ENCODE assay signal across 1 cellular context in the genomic region with DNA sequence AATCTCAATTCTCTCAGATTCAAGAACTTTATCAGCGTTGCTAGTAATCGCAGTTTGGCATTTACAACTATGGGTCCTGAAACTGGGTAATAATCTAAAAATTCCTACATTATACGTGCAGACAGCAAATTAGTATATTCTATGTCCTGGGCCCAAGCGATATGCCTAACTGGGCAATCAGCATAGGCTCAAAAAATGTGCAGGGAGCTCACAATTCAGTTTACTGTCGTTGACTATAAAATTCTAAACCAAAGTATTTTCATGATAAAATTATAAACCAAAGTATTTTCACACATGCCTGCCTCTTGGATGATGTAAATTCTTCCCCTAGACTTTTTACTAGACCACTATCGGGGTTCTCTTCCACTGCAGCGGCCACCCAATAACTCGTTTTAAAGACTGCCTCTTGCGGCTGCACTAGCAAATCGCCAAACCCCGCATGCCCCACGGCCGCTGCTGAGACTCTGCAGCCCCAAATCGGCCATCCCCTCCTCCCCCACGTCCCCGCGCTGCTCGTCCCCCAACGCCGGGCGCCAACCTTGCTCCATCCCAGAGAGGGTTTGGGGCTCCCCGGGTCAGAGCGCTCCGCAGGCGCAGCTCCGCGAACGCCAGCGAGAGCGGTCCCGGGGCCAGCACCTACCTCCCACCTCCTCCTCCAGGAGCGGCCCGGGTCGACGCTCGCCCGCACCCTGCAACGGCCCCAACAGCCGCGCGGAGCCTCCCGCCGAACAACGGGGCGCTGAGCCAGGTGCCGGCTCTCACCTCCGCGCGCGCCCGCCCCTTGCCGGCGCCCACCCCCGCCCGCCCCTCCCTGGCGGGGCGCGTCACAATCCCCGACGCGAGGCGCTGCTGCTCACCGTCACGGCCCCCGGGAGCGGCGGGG.
A peak's percentile ranks its signal among the peaks of the same experiment; 100 is the strongest.
TF ChIP-seq lines count a peak whose summit lies in the region.

No MANE protein-coding gene starts in this region.

TF ChIP-seq in H1, 55 proteins besides CTCF, POLR2A, EP300 and RAD21:
- TF ChIP-seq SAP30 (IDR thresholded peaks at IDR 0.05; ENCODE audit: insufficient read depth, insufficient replicate concordance, low read length) = no peak
- 0 out of 4 replicates have a peak, but pooled peaks of 1 of the 2 experiments have one; percentile 4 for TF ChIP-seq HDAC2 (IDR thresholded peaks at IDR 0.05; ENCODE audit: borderline replicate concordance in 1 of 2, low read depth in 2 of 2, low read length in 2 of 2)
- TF ChIP-seq CREB1 (IDR thresholded peaks at IDR 0.05) = peak; percentile 94
- TF ChIP-seq, protein P1, sequence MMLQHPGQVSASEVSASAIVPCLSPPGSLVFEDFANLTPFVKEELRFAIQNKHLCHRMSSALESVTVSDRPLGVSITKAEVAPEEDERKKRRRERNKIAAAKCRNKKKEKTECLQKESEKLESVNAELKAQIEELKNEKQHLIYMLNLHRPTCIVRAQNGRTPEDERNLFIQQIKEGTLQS (IDR thresholded peaks at IDR 0.05; ENCODE audit: insufficient read depth, low read depth, low read length) = no peak
- peak; percentile 35; the same call in 1 of the 2 replicates for TF ChIP-seq TAF1 (IDR thresholded peaks at IDR 0.05; ENCODE audit: low read depth, low read length)
- TF ChIP-seq SP1 (IDR thresholded peaks at IDR 0.05; ENCODE audit: low read depth, low read length) = no peak
- peak; percentile 35 for TF ChIP-seq KDM4A (IDR thresholded peaks at IDR 0.05; ENCODE audit: low read depth, low read length, severe bottlenecking)
- TF ChIP-seq, protein P2, sequence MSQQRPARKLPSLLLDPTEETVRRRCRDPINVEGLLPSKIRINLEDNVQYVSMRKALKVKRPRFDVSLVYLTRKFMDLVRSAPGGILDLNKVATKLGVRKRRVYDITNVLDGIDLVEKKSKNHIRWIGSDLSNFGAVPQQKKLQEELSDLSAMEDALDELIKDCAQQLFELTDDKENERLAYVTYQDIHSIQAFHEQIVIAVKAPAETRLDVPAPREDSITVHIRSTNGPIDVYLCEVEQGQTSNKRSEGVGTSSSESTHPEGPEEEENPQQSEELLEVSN (IDR thresholded peaks at IDR 0.05) = no peak; the same call in 1 of the 2 replicates
- no peak for TF ChIP-seq ZNF274 (IDR thresholded peaks at IDR 0.05; ENCODE audit: borderline replicate concordance, extremely low read depth, low read length)
- no peak for TF ChIP-seq RXRA (IDR thresholded peaks at IDR 0.05; ENCODE audit: insufficient read depth, low read depth, low read length)
- TF ChIP-seq RNF2 (IDR thresholded peaks at IDR 0.05; ENCODE audit: borderline replicate concordance, low read depth, low read length, missing control alignments, poor library complexity, severe bottlenecking) = no peak
- no peak for TF ChIP-seq NRF1 (IDR thresholded peaks at IDR 0.05; ENCODE audit: low read depth, low read length)
- no peak for TF ChIP-seq BCL11A (IDR thresholded peaks at IDR 0.05; ENCODE audit: low read depth in 2 of 2, low read length in 2 of 2)
- no peak for TF ChIP-seq SP4 (IDR thresholded peaks at IDR 0.05; ENCODE audit: low read length)
- no peak for TF ChIP-seq CBX8 (IDR thresholded peaks at IDR 0.05; ENCODE audit: borderline replicate concordance, low read depth, low read length)
- no peak for TF ChIP-seq CTBP2 (IDR thresholded peaks at IDR 0.05; ENCODE audit: borderline replicate concordance, insufficient read depth, insufficient read length, low read length)
- TF ChIP-seq RFX5 (IDR thresholded peaks at IDR 0.05; ENCODE audit: borderline replicate concordance, low read depth, low read length) = no peak
- TF ChIP-seq POU5F1 (IDR thresholded peaks at IDR 0.05; ENCODE audit: low read depth, low read length) = no peak
- 0 out of 2 replicates have a peak, but pooled peaks have one; percentile 73 for TF ChIP-seq RBBP5 (IDR thresholded peaks at IDR 0.05; ENCODE audit: borderline replicate concordance, low read depth, low read length)
- no peak for TF ChIP-seq BACH1 (IDR thresholded peaks at IDR 0.05; ENCODE audit: low read length)
- TF ChIP-seq NANOG (IDR thresholded peaks at IDR 0.05; ENCODE audit: insufficient read depth, low read depth, low read length, poor library complexity, severe bottlenecking) = no peak
- no peak for TF ChIP-seq GABPA (IDR thresholded peaks at IDR 0.05; ENCODE audit: borderline replicate concordance, insufficient read depth, low read length)
- no peak for TF ChIP-seq HDAC6 (IDR thresholded peaks at IDR 0.05; ENCODE audit: low read depth, low read length)
- TF ChIP-seq TBP (IDR thresholded peaks at IDR 0.05; ENCODE audit: low read depth, low read length) = no peak; the same call in 1 of the 2 replicates
- 0 out of 2 replicates have a peak, but pooled peaks have one; percentile 26 for TF ChIP-seq SRF (IDR thresholded peaks at IDR 0.05; ENCODE audit: low read depth, low read length)
- no peak for TF ChIP-seq KDM5A (IDR thresholded peaks at IDR 0.05; ENCODE audit: low read length)
- no peak for TF ChIP-seq EGR1 (IDR thresholded peaks at IDR 0.05; ENCODE audit: borderline replicate concordance, low read depth, low read length)
- no peak for TF ChIP-seq YY1 (IDR thresholded peaks at IDR 0.05; ENCODE audit: low read depth, low read length)
- TF ChIP-seq SIRT6 (IDR thresholded peaks at IDR 0.05; ENCODE audit: low read length) = no peak
- no peak for TF ChIP-seq SP2 (IDR thresholded peaks at IDR 0.05; ENCODE audit: low read length)
- no peak for TF ChIP-seq CEBPB (IDR thresholded peaks at IDR 0.05; ENCODE audit: low read depth, low read length)
- TF ChIP-seq, protein P3, sequence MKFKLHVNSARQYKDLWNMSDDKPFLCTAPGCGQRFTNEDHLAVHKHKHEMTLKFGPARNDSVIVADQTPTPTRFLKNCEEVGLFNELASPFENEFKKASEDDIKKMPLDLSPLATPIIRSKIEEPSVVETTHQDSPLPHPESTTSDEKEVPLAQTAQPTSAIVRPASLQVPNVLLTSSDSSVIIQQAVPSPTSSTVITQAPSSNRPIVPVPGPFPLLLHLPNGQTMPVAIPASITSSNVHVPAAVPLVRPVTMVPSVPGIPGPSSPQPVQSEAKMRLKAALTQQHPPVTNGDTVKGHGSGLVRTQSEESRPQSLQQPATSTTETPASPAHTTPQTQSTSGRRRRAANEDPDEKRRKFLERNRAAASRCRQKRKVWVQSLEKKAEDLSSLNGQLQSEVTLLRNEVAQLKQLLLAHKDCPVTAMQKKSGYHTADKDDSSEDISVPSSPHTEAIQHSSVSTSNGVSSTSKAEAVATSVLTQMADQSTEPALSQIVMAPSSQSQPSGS (IDR thresholded peaks at IDR 0.05; ENCODE audit: low read length) = no peak
- no peak for TF ChIP-seq TEAD4 (IDR thresholded peaks at IDR 0.05; ENCODE audit: low read depth, low read length)
- peak; percentile 66 for TF ChIP-seq ASH2L (IDR thresholded peaks at IDR 0.05; ENCODE audit: low read length)
- peak; percentile 71 for TF ChIP-seq POLR2AphosphoS5 (IDR thresholded peaks at IDR 0.05; ENCODE audit: low read depth, low read length)
- no peak for TF ChIP-seq SUZ12 (IDR thresholded peaks at IDR 0.05; ENCODE audit: low read length)
- TF ChIP-seq SIN3A (conservative IDR thresholded peaks at IDR 0.05 in 1 of 2, IDR thresholded peaks at IDR 0.05 in 1 of 2; ENCODE audit: low read depth in 1 of 2, low read length in 2 of 2) = no peak
- TF ChIP-seq SIX5 (IDR thresholded peaks at IDR 0.05; ENCODE audit: low read depth, low read length) = no peak
- TF ChIP-seq FOSL1 (IDR thresholded peaks at IDR 0.05; ENCODE audit: insufficient read depth, low read depth, low read length) = no peak
- TF ChIP-seq EZH2 (IDR thresholded peaks at IDR 0.05; ENCODE audit: low read depth, low read length, severe bottlenecking) = no peak
- peak; percentile 81 for TF ChIP-seq PHF8 (conservative IDR thresholded peaks at IDR 0.05; ENCODE audit: low read depth, low read length)
- no peak for TF ChIP-seq MAFK (IDR thresholded peaks at IDR 0.05; ENCODE audit: low read depth, low read length)
- no peak for TF ChIP-seq GTF2F1 (IDR thresholded peaks at IDR 0.05; ENCODE audit: borderline replicate concordance, low read depth, low read length)
- TF ChIP-seq KDM1A (IDR thresholded peaks at IDR 0.05; ENCODE audit: borderline replicate concordance, low read length) = 0 out of 2 replicates have a peak, but pooled peaks have one; percentile 14
- no peak for TF ChIP-seq CHD2 (IDR thresholded peaks at IDR 0.05; ENCODE audit: low read length)
- TF ChIP-seq, protein P4, sequence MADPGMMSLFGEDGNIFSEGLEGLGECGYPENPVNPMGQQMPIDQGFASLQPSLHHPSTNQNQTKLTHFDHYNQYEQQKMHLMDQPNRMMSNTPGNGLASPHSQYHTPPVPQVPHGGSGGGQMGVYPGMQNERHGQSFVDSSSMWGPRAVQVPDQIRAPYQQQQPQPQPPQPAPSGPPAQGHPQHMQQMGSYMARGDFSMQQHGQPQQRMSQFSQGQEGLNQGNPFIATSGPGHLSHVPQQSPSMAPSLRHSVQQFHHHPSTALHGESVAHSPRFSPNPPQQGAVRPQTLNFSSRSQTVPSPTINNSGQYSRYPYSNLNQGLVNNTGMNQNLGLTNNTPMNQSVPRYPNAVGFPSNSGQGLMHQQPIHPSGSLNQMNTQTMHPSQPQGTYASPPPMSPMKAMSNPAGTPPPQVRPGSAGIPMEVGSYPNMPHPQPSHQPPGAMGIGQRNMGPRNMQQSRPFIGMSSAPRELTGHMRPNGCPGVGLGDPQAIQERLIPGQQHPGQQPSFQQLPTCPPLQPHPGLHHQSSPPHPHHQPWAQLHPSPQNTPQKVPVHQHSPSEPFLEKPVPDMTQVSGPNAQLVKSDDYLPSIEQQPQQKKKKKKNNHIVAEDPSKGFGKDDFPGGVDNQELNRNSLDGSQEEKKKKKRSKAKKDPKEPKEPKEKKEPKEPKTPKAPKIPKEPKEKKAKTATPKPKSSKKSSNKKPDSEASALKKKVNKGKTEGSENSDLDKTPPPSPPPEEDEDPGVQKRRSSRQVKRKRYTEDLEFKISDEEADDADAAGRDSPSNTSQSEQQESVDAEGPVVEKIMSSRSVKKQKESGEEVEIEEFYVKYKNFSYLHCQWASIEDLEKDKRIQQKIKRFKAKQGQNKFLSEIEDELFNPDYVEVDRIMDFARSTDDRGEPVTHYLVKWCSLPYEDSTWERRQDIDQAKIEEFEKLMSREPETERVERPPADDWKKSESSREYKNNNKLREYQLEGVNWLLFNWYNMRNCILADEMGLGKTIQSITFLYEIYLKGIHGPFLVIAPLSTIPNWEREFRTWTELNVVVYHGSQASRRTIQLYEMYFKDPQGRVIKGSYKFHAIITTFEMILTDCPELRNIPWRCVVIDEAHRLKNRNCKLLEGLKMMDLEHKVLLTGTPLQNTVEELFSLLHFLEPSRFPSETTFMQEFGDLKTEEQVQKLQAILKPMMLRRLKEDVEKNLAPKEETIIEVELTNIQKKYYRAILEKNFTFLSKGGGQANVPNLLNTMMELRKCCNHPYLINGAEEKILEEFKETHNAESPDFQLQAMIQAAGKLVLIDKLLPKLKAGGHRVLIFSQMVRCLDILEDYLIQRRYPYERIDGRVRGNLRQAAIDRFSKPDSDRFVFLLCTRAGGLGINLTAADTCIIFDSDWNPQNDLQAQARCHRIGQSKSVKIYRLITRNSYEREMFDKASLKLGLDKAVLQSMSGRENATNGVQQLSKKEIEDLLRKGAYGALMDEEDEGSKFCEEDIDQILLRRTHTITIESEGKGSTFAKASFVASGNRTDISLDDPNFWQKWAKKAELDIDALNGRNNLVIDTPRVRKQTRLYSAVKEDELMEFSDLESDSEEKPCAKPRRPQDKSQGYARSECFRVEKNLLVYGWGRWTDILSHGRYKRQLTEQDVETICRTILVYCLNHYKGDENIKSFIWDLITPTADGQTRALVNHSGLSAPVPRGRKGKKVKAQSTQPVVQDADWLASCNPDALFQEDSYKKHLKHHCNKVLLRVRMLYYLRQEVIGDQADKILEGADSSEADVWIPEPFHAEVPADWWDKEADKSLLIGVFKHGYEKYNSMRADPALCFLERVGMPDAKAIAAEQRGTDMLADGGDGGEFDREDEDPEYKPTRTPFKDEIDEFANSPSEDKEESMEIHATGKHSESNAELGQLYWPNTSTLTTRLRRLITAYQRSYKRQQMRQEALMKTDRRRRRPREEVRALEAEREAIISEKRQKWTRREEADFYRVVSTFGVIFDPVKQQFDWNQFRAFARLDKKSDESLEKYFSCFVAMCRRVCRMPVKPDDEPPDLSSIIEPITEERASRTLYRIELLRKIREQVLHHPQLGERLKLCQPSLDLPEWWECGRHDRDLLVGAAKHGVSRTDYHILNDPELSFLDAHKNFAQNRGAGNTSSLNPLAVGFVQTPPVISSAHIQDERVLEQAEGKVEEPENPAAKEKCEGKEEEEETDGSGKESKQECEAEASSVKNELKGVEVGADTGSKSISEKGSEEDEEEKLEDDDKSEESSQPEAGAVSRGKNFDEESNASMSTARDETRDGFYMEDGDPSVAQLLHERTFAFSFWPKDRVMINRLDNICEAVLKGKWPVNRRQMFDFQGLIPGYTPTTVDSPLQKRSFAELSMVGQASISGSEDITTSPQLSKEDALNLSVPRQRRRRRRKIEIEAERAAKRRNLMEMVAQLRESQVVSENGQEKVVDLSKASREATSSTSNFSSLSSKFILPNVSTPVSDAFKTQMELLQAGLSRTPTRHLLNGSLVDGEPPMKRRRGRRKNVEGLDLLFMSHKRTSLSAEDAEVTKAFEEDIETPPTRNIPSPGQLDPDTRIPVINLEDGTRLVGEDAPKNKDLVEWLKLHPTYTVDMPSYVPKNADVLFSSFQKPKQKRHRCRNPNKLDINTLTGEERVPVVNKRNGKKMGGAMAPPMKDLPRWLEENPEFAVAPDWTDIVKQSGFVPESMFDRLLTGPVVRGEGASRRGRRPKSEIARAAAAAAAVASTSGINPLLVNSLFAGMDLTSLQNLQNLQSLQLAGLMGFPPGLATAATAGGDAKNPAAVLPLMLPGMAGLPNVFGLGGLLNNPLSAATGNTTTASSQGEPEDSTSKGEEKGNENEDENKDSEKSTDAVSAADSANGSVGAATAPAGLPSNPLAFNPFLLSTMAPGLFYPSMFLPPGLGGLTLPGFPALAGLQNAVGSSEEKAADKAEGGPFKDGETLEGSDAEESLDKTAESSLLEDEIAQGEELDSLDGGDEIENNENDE (IDR thresholded peaks at IDR 0.05; ENCODE audit: insufficient replicate concordance, low read length) = no peak
- no peak for TF ChIP-seq BRCA1 (IDR thresholded peaks at IDR 0.05; ENCODE audit: low read depth, low read length)
- no peak for TF ChIP-seq JUN (IDR thresholded peaks at IDR 0.05; ENCODE audit: low read depth, low read length)
- TF ChIP-seq CHD1 (IDR thresholded peaks at IDR 0.05; ENCODE audit: low read depth, low read length) = no peak
- no peak for TF ChIP-seq TAF7 (optimal IDR thresholded peaks at IDR 0.05; ENCODE audit: borderline replicate concordance, low read depth, low read length)
- TF ChIP-seq CBX5 (IDR thresholded peaks at IDR 0.05; ENCODE audit: low read depth, low read length) = no peak
- 0 out of 2 replicates have a peak, but pooled peaks have one; percentile 5 for TF ChIP-seq TCF12 (IDR thresholded peaks at IDR 0.05; ENCODE audit: low read depth, low read length)
- TF ChIP-seq, protein P5, sequence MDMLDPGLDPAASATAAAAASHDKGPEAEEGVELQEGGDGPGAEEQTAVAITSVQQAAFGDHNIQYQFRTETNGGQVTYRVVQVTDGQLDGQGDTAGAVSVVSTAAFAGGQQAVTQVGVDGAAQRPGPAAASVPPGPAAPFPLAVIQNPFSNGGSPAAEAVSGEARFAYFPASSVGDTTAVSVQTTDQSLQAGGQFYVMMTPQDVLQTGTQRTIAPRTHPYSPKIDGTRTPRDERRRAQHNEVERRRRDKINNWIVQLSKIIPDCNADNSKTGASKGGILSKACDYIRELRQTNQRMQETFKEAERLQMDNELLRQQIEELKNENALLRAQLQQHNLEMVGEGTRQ (IDR thresholded peaks at IDR 0.05; ENCODE audit: low read length) = no peak
- TF ChIP-seq, protein P6, sequence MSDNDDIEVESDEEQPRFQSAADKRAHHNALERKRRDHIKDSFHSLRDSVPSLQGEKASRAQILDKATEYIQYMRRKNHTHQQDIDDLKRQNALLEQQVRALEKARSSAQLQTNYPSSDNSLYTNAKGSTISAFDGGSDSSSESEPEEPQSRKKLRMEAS (IDR thresholded peaks at IDR 0.05) = peak; percentile 47; the same call in 1 of the 2 replicates
- TF ChIP-seq JUND (IDR thresholded peaks at IDR 0.05; ENCODE audit: low read length) = no peak
